9 cellular contexts compared by ENCODE assay signal in genomic region chr17:40561294-40561870, GRCh38. TPM values are rescaled to one million over a fixed set of nuclear protein-coding genes. Genes with fewer than 3 reads are reported as not detected.
A peak's percentile ranks its signal among the peaks of the same experiment; 100 is the strongest.
DNase-seq lines count a peak whose midpoint lies in the region; ATAC-seq lines count a peak whose summit lies in the region.
"Had no signal": no experiment of that assay in that cellular context is flagged by ENCODE, and none has a peak within 500 bp of the region (broad histone marks: within the 10 kb centered on the region; RNA-seq: fewer than 3 reads in every experiment).

No MANE protein-coding gene starts in this region.

- no peak overlapping the region for H2AFZ ChIP-seq in ACC112 (ENCODE audit: low read length, unreplicated experiment)

- peaks cover 76 to 83% of the 10 kb centered on the region in 2 donors for H3K36me3 Mint-ChIP-seq in activated naive CD4-positive, alpha-beta T cell treated with anti-CD3 and anti-CD28 coated beads, Interleukin-2, amount 50 U/mL, for 72 hours

- H3K4me3 ChIP-seq in ACC112 (ENCODE audit: low read depth, low read length) = no peak overlapping the region

- ATAC-seq in GM18870 (IDR thresholded peaks at IDR 0.05; ENCODE audit: unreplicated experiment) (peak; percentile 35), HG03066 (IDR thresholded peaks at IDR 0.05; ENCODE audit: low read depth, unreplicated experiment) (peak; percentile 17), esophagus mucosa (no peak)
- ATAC-seq in activated naive CD4-positive, alpha-beta T cell treated with anti-CD3 and anti-CD28 coated beads, Interleukin-2, amount 50 U/mL, for 72 hours = peak; percentile 13 to 39

- H3K79me2 ChIP-seq in ACC112 (ENCODE audit: control insufficient read depth, insufficient read depth, low read length, unreplicated experiment) = peaks cover 3% of the 10 kb centered on the region

- H3K9me3 Mint-ChIP-seq in activated naive CD4-positive, alpha-beta T cell treated with anti-CD3 and anti-CD28 coated beads, Interleukin-2, amount 50 U/mL, for 72 hours = no peaks in the 10 kb centered on the region

- peak overlapping the region; percentile 100; the same call in 1 of the 2 replicates for H3K27ac ChIP-seq in ACC112 (ENCODE audit: low read depth, low read length)

- no peaks in the 10 kb centered on the region for H3K27me3 ChIP-seq in ACC112 (ENCODE audit: insufficient read depth, low read length)

- H3K4me1 ChIP-seq in ACC112 (ENCODE audit: control insufficient read depth, insufficient read depth, low read length, unreplicated experiment) = peaks cover 44% of the 10 kb centered on the region

- no peaks in the 10 kb centered on the region for H3K36me3 ChIP-seq in ACC112 (ENCODE audit: insufficient read depth, low read length)

- peak overlapping the region; percentile 98 to 99 for H3K27ac Mint-ChIP-seq in activated naive CD4-positive, alpha-beta T cell treated with anti-CD3 and anti-CD28 coated beads, Interleukin-2, amount 50 U/mL, for 72 hours

- no peak for DNase-seq in activated naive CD4-positive, alpha-beta T cell treated with anti-CD3 and anti-CD28 coated beads, Interleukin-2, amount 50 U/mL, for 72 hours (ENCODE audit: low spot score in 2 of 2)
- no peak for DNase-seq in Kasumi-1 (lab: John Stamatoyannopoulos, UW)
- DNase-seq in foreskin melanocyte = no peak
- DNase-seq in effector CD4-positive, alpha-beta T cell = no peak

RNA-seq across cellular contexts. Expression of gene CCR7, which starts 3.9 kb away (rescaled TPM):
- total RNA-seq in activated naive CD4-positive, alpha-beta T cell treated with anti-CD3 and anti-CD28 coated beads, Interleukin-2, amount 50 U/mL, for 72 hours = 100 to 1,000 TPM; 287 to 301 TPM
- 0.48 TPM for total RNA-seq in esophagus mucosa
- total RNA-seq: HT-29 had no signal

RNA-seq across cellular contexts. Expression of gene TNS4, which starts 60.0 kb away (rescaled TPM):
- total RNA-seq in activated naive CD4-positive, alpha-beta T cell treated with anti-CD3 and anti-CD28 coated beads, Interleukin-2, amount 50 U/mL, for 72 hours = 10 to 100 TPM in 1 of 2 donors, 1 to 10 TPM in 1; 1.7 to 11.6 TPM
- 52.1 TPM for total RNA-seq in esophagus mucosa

Comparison
In these comparisons a context has a peak if more than half of its experiments do, and no peak if none do; other contexts are left out.
1. RNA of gene CCR7, which starts 3.9 kb away (total RNA-seq): 287 to 301 TPM in activated naive CD4-positive, alpha-beta T cell treated with anti-CD3 and anti-CD28 coated beads, Interleukin-2, amount 50 U/mL, for 72 hours; 0.48 TPM in esophagus mucosa (single experiment); every median in the first group is over 100 times any median in the second.